10 cellular contexts compared by ENCODE assay signal in the genomic region with DNA sequence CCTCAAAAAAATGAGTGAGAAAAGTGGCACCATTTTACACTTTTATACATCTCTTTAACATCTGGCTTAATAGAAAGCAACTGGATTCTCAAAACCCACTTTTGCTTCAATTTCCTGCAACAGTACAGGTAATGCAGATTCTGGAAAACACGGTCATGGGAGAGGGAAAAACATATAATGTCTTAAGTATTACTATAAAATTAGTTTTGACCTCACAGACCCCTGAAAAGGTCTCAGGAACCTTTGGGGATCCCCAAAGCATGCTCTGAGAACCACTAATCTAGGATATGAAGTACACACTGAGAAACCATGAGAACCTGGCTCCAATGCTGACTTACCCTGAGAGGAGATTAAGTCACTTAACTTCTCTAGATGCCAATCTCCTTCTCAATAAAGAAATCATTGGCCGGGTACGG.
A peak's percentile ranks its signal among the peaks of the same experiment; 100 is the strongest.
DNase-seq lines count a peak whose midpoint lies in the region; ATAC-seq lines count a peak whose summit lies in the region.
"Had no signal": no experiment of that assay in that cellular context is flagged by ENCODE, and none has a peak within 500 bp of the region (broad histone marks: within the 10 kb centered on the region; RNA-seq: fewer than 3 reads in every experiment).

No MANE protein-coding gene starts in this region.

- H3K4me1 Mint-ChIP-seq in CD4-positive, alpha-beta memory T cell = peaks cover 34 to 59% (median 47%) of the 10 kb centered on the region in 4 donors
- H3K4me1 Mint-ChIP-seq in T-helper 17 cell = peaks cover 39% of the 10 kb centered on the region

- H3K36me3 ChIP-seq in CD4-positive, alpha-beta memory T cell (ENCODE audit: insufficient read depth, low read length) = no peaks in the 10 kb centered on the region

- H3K4me1 ChIP-seq in CD4-positive, alpha-beta memory T cell (ENCODE audit: insufficient read depth, low read length) = peaks cover 33% of the 10 kb centered on the region

- H3K4me3 Mint-ChIP-seq in CD4-positive, alpha-beta memory T cell = peak overlapping the region in 7 of 8 donors; percentile 22 to 85 (median 55)
- peak overlapping the region; percentile 59 for H3K4me3 Mint-ChIP-seq in T-helper 17 cell

- ATAC-seq in GM19035 (IDR thresholded peaks at IDR 0.05; ENCODE audit: unreplicated experiment) (peak; percentile 53), HG02943 (IDR thresholded peaks at IDR 0.05; ENCODE audit: low read depth, unreplicated experiment) (peak; percentile 36), T-helper 17 cell (peak; percentile 44)

- intact Hi-C loops in CD4-positive, alpha-beta memory T cell (cut with micrococcal nuclease) = no loop called here

- H3K36me3 Mint-ChIP-seq in CD4-positive, alpha-beta memory T cell = no peaks in the 10 kb centered on the region
- H3K36me3 Mint-ChIP-seq in T-helper 17 cell (ENCODE audit: low read depth) = no peaks in the 10 kb centered on the region

- no peak overlapping the region for H3K27ac ChIP-seq in CD4-positive, alpha-beta memory T cell (ENCODE audit: low read depth, low read length)

- POLR2A ChIA-PET in CD4-positive, alpha-beta memory T cell (lab: Charles Lee; ENCODE audit: partially characterized antibody) = no interaction called here

- no peaks in the 10 kb centered on the region for H3K27me3 ChIP-seq in CD4-positive, alpha-beta memory T cell (ENCODE audit: insufficient read depth, low read length)

- H3K9me3 ChIP-seq in CD4-positive, alpha-beta memory T cell (ENCODE audit: control insufficient read depth in 1 of 2, low read length in 2 of 2) = no peaks in the 10 kb centered on the region
- no peaks in the 10 kb centered on the region for H3K9me3 ChIP-seq in T-helper 17 cell (ENCODE audit: control insufficient read depth, low read length, poor library complexity, severe bottlenecking)

- no peak for DNase-seq in CD4-positive, alpha-beta memory T cell
- DNase-seq in T-helper 17 cell (no peak), NCI-H510A (lab: John Stamatoyannopoulos, UW) (no peak), T-helper 9 cell (no peak), LoVo (ENCODE audit: low spot score) (no peak), A172 (ENCODE audit: low spot score) (no peak)
- DNase-seq: DMS 273 treated with DMSO at 0.1 percent for 48 hours had no signal

- H3K9me3 Mint-ChIP-seq in CD4-positive, alpha-beta memory T cell = no peaks in the 10 kb centered on the region
- H3K9me3 Mint-ChIP-seq: activated naive CD4-positive, alpha-beta T cell treated with anti-CD3 and anti-CD28 coated beads, Interleukin-2, amount 50 U/mL, for 24 hours had no signal

- H3K4me3 ChIP-seq in CD4-positive, alpha-beta memory T cell (ENCODE audit: low read length in 2 of 2) = peak overlapping the region in 1 of 2 donors; percentile 12

- CTCF ChIA-PET in CD4-positive, alpha-beta memory T cell (lab: Charles Lee; ENCODE audit: partially characterized antibody) = interaction anchor here (1.9 kb wide), 1 partner anchor 9 kb away, joined by 4 read pairs; no protein-coding TSS in a partner anchor

- H3K27ac Mint-ChIP-seq in CD4-positive, alpha-beta memory T cell = peak overlapping the region in 4 of 7 donors; percentile 31 to 79 (median 37)
- H3K27ac Mint-ChIP-seq in T-helper 17 cell = peak overlapping the region; percentile 62
- H3K27ac Mint-ChIP-seq: activated naive CD4-positive, alpha-beta T cell treated with anti-CD3 and anti-CD28 coated beads, Interleukin-2, amount 50 U/mL, for 24 hours had no signal

- no peaks in the 10 kb centered on the region for H3K27me3 Mint-ChIP-seq in CD4-positive, alpha-beta memory T cell
- no peaks in the 10 kb centered on the region for H3K27me3 Mint-ChIP-seq in T-helper 17 cell
- H3K27me3 Mint-ChIP-seq: activated naive CD4-positive, alpha-beta T cell treated with anti-CD3 and anti-CD28 coated beads, Interleukin-2, amount 50 U/mL, for 24 hours had no signal
